In the genomic region with DNA sequence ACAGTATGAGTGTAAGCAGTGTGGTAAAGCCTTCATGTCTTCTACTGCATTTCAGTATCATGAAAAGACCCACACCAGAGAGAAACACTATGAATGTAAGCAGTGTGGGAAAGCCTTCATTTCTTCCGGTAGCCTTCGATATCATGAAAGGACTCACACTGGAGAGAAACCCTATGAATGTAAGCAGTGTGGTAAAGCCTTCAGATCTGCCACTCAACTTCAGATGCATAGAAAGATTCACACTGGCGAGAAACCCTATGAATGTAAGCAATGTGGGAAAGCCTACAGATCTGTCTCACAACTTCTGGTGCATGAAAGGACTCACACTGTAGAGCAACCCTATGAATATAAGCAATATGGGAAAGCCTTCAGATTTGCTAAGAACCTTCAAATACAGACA, we compare ENCODE assay signal across 1 cellular context.
A peak's percentile ranks its signal among the peaks of the same experiment; 100 is the strongest.
TF ChIP-seq lines count a peak whose summit lies in the region.

No MANE protein-coding gene starts in this region.

TF ChIP-seq in H1, 55 proteins besides CTCF, POLR2A, EP300 and RAD21:
- peak; percentile 64 for TF ChIP-seq ZNF274 (IDR thresholded peaks at IDR 0.05; ENCODE audit: borderline replicate concordance, extremely low read depth, low read length)
- TF ChIP-seq, protein P1, sequence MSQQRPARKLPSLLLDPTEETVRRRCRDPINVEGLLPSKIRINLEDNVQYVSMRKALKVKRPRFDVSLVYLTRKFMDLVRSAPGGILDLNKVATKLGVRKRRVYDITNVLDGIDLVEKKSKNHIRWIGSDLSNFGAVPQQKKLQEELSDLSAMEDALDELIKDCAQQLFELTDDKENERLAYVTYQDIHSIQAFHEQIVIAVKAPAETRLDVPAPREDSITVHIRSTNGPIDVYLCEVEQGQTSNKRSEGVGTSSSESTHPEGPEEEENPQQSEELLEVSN (IDR thresholded peaks at IDR 0.05): no peak
